Comparison of ENCODE assay signal across 35 cellular contexts in the genomic region with DNA sequence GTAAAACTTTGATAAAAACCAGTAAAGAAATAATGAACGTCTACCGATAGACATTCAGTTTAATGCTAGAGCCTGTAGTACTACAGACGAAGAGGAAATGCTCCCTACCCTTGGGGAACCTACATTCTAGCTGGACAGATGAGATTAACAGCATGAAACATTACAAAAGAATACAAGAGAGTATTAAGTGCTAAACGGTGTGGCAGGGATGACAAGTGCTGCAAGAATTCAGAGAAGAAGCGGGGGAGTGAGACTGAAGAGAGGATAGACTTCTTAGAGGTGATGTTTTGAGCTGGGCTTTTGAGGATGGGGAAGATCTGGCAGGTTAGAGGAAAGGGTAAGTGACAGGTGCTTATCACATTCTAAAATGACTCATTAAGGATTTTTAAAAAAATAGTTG. TPM values are rescaled to one million over a fixed set of nuclear protein-coding genes. Genes with fewer than 3 reads are reported as not detected.
"Had no signal": no experiment of that assay in that cellular context is flagged by ENCODE, and none has a peak within 500 bp of the region (broad histone marks: within the 10 kb centered on the region; RNA-seq: fewer than 3 reads in every experiment).

No MANE protein-coding gene starts in this region.

- H3K4me3 ChIP-seq: cardiac muscle cell, MG63, Peyer's patch had no signal

- H3K36me3 ChIP-seq: cardiac muscle cell, MG63, Peyer's patch, WERI-Rb-1 had no signal

- H3K4me1 ChIP-seq: Peyer's patch had no signal

- H3K27ac ChIP-seq: cardiac muscle cell, Peyer's patch, WERI-Rb-1 had no signal

- H3K27me3 ChIP-seq: MG63, Peyer's patch had no signal

- DNase-seq: activated CD4-positive, alpha-beta memory T cell treated with anti-CD3 and anti-CD28 coated beads, Interleukin-2, amount 10 ng/mL, durations not matched to agents 7 days and 5 days; activated CD4-positive, alpha-beta T cell treated with anti-CD3 and anti-CD28 coated beads for 1 hour; activated CD4-positive, alpha-beta T cell treated with anti-CD3 and anti-CD28 coated beads for 48 hours; activated CD4-positive, CD25-positive, alpha-beta regulatory T cell; activated CD8-positive, alpha-beta memory T cell treated with anti-CD3 and anti-CD28 coated beads for 24 hours; activated CD8-positive, alpha-beta memory T cell treated with anti-CD3 and anti-CD28 coated beads, Interleukin-2, amount 10 ng/mL, durations not matched to agents 7 days and 5 days; activated CD8-positive, alpha-beta memory T cell treated with anti-CD3 and anti-CD28 coated beads, Interleukin-2, amount 50 U/mL, for 48 hours; activated effector memory CD4-positive, alpha-beta T cell treated with Interleukin-2 at 50 U/mL for 16 hours; activated naive CD4-positive, alpha-beta T cell treated with anti-CD3 and anti-CD28 coated beads, Interleukin-2, amount 10 ng/mL, durations not matched to agents 7 days and 5 days; activated naive CD8-positive, alpha-beta T cell treated with anti-CD3 and anti-CD28 coated beads, Interleukin-2, amount 50 U/mL, for 24 hours; activated T-cell treated with anti-CD3 and anti-CD28 coated beads, Interleukin-2, amount 50 U/mL, for 48 hours; amniotic stem cell; aorta; Karpas-422; KBM-7; MG63; MV-4-11; NCI-H1092; NCI-H146; NCI-H187; NCI-H2029 treated with DMSO at 0.1 percent for 48 hours; NCI-H2107; NCI-H345; NCI-H524 treated with DMSO at 0.1 percent for 48 hours; Peyer's patch; RPMI8226; SIG-M5; T-helper 1 cell; T-helper 2 cell; T-helper 9 cell; WERI-Rb-1 had no signal

- H3K9me3 ChIP-seq: MG63, Peyer's patch had no signal

RNA-seq across cellular contexts. Expression of a gene that starts 52.6 kb away (rescaled TPM):
- total RNA-seq: activated CD4-positive, alpha-beta memory T cell treated with anti-CD3 and anti-CD28 coated beads, Interleukin-2, amount 10 ng/mL, durations not matched to agents 7 days and 5 days; activated CD8-positive, alpha-beta memory T cell treated with anti-CD3 and anti-CD28 coated beads, Interleukin-2, amount 10 ng/mL, durations not matched to agents 7 days and 5 days; aorta; cardiac muscle cell; NCI-H460; Peyer's patch; Right ventricle myocardium inferior had no signal
- polyA plus RNA-seq: aorta, cardiac muscle cell, IgD-negative memory B cell had no signal
